ENCODE assay signal across 15 cellular contexts in genomic region chr4:137283737-137284136, GRCh38.
DNase-seq lines count a peak whose midpoint lies in the region; ATAC-seq and TF ChIP-seq lines count a peak whose summit lies in the region.
"Had no signal": no experiment of that assay in that cellular context is flagged by ENCODE, and none has a peak within 500 bp of the region (broad histone marks: within the 10 kb centered on the region; RNA-seq: fewer than 3 reads in every experiment).

No MANE protein-coding gene starts in this region.

- no peak overlapping the region for H2AFZ ChIP-seq in fibroblast of lung (ENCODE audit: low read length)

- no peak for ATAC-seq in heart right ventricle
- ATAC-seq in Right ventricle myocardium inferior = no peak
- ATAC-seq in upper lobe of right lung = no peak
- no peak for ATAC-seq in HG02870 (IDR thresholded peaks at IDR 0.05; ENCODE audit: unreplicated experiment)
- ATAC-seq in CD8-positive, alpha-beta T cell = no peak
- ATAC-seq in naive thymus-derived CD4-positive, alpha-beta T cell = no peak
- ATAC-seq: activated CD8-positive, alpha-beta memory T cell treated with anti-CD3 and anti-CD28 coated beads, Interleukin-2, amount 10 ng/mL, durations not matched to agents 7 days and 5 days had no signal

- no peak overlapping the region for H3K27ac Mint-ChIP-seq in CD8-positive, alpha-beta T cell
- no peak overlapping the region for H3K27ac Mint-ChIP-seq in naive thymus-derived CD4-positive, alpha-beta T cell
- H3K27ac Mint-ChIP-seq: activated CD8-positive, alpha-beta memory T cell treated with anti-CD3 and anti-CD28 coated beads, Interleukin-2, amount 10 ng/mL, durations not matched to agents 7 days and 5 days had no signal

- H3K36me3 Mint-ChIP-seq in CD8-positive, alpha-beta T cell = no peaks in the 10 kb centered on the region
- no peaks in the 10 kb centered on the region for H3K36me3 Mint-ChIP-seq in naive thymus-derived CD4-positive, alpha-beta T cell
- H3K36me3 Mint-ChIP-seq: activated CD8-positive, alpha-beta memory T cell treated with anti-CD3 and anti-CD28 coated beads, Interleukin-2, amount 10 ng/mL, durations not matched to agents 7 days and 5 days had no signal

- no peak overlapping the region for H3K4me3 Mint-ChIP-seq in CD8-positive, alpha-beta T cell
- no peak overlapping the region for H3K4me3 Mint-ChIP-seq in naive thymus-derived CD4-positive, alpha-beta T cell
- H3K4me3 Mint-ChIP-seq: activated CD8-positive, alpha-beta memory T cell treated with anti-CD3 and anti-CD28 coated beads, Interleukin-2, amount 10 ng/mL, durations not matched to agents 7 days and 5 days; central memory CD8-positive, alpha-beta T cell had no signal

- DNase-seq in heart right ventricle (no peak), Right ventricle myocardium inferior (ENCODE audit: missing footprints) (no peak), RWPE1 (ENCODE audit: low spot score) (peak; percentile 5), fibroblast of lung (ENCODE audit: low read depth in 2 of 2) (peak; percentile 31 to 66), upper lobe of right lung (no peak)
- no peak for DNase-seq in CD8-positive, alpha-beta T cell
- no peak for DNase-seq in naive thymus-derived CD4-positive, alpha-beta T cell
- DNase-seq: activated CD8-positive, alpha-beta memory T cell treated with anti-CD3 and anti-CD28 coated beads, Interleukin-2, amount 10 ng/mL, durations not matched to agents 7 days and 5 days; GOT3; hippocampal formation; stimulated activated CD4-positive, alpha-beta T cell treated with anti-CD3 and anti-CD28 coated beads, Interleukin-2, amount 100 ng/mL, for 48 hours had no signal

- TF ChIP-seq CTCF in heart right ventricle (IDR thresholded peaks at IDR 0.05) (peak in 7 of 9 donors; percentile 10 to 54 (median 36)), RWPE1 (conservative IDR thresholded peaks at IDR 0.05; ENCODE audit: low read depth) (peak; percentile 21; the same call in 1 of the 2 replicates), fibroblast of lung (conservative IDR thresholded peaks at IDR 0.05 in 1 of 2, IDR thresholded peaks at IDR 0.05 in 1 of 2; ENCODE audit: low read depth in 1 of 2, low read length in 2 of 2) (peak; percentile 34 to 51), upper lobe of right lung (IDR thresholded peaks at IDR 0.05) (peak; percentile 9)
- no peak for TF ChIP-seq CTCF in CD8-positive, alpha-beta T cell (IDR thresholded peaks at IDR 0.05)

- H3K9me3 ChIP-seq in heart right ventricle = no peaks in the 10 kb centered on the region
- no peaks in the 10 kb centered on the region for H3K9me3 ChIP-seq in fibroblast of lung (ENCODE audit: control insufficient read depth, insufficient read depth, low read depth, low read length)
- H3K9me3 ChIP-seq in upper lobe of right lung = no peaks in the 10 kb centered on the region
- H3K9me3 ChIP-seq in CD8-positive, alpha-beta T cell (ENCODE audit: low read length) = no peaks in the 10 kb centered on the region
- no peaks in the 10 kb centered on the region for H3K9me3 ChIP-seq in naive thymus-derived CD4-positive, alpha-beta T cell (ENCODE audit: control insufficient read depth in 2 of 3, low read length in 3 of 3)
- H3K9me3 ChIP-seq: SJSA1, thoracic aorta had no signal

- no peaks in the 10 kb centered on the region for H3K4me1 ChIP-seq in heart right ventricle
- no peaks in the 10 kb centered on the region for H3K4me1 ChIP-seq in fibroblast of lung (ENCODE audit: control insufficient read depth, extremely low read depth, insufficient read depth, low read length)
- H3K4me1 ChIP-seq in upper lobe of right lung = no peaks in the 10 kb centered on the region
- H3K4me1 ChIP-seq in CD8-positive, alpha-beta T cell (ENCODE audit: insufficient read depth, low read length) = no peaks in the 10 kb centered on the region
- no peaks in the 10 kb centered on the region for H3K4me1 ChIP-seq in naive thymus-derived CD4-positive, alpha-beta T cell (ENCODE audit: control insufficient read depth in 2 of 2, insufficient read depth in 2 of 2, low read length in 2 of 2)
- H3K4me1 ChIP-seq: SJSA1 had no signal

- H3K27ac ChIP-seq in heart right ventricle (no peak overlapping the region), RWPE1 (no peak overlapping the region), fibroblast of lung (ENCODE audit: insufficient read depth, low read length) (no peak overlapping the region), upper lobe of right lung (no peak overlapping the region)
- H3K27ac ChIP-seq in CD8-positive, alpha-beta T cell (ENCODE audit: low read depth, low read length) = no peak overlapping the region
- H3K27ac ChIP-seq in naive thymus-derived CD4-positive, alpha-beta T cell (ENCODE audit: low read depth, low read length) = no peak overlapping the region
- H3K27ac ChIP-seq: SJSA1, thoracic aorta had no signal

- no peak overlapping the region for H3K9ac ChIP-seq in fibroblast of lung (ENCODE audit: insufficient read depth, low read length)

- H3K4me3 ChIP-seq in heart right ventricle (no peak overlapping the region), fibroblast of lung (replicated peaks in 1 of 4; ENCODE audit: control extremely low read depth in 1 of 4, insufficient read depth in 1 of 4, low read depth in 3 of 4, low read length in 4 of 4) (no peak overlapping the region), upper lobe of right lung (no peak overlapping the region)
- no peak overlapping the region for H3K4me3 ChIP-seq in CD8-positive, alpha-beta T cell (ENCODE audit: low read depth, low read length)
- no peak overlapping the region for H3K4me3 ChIP-seq in naive thymus-derived CD4-positive, alpha-beta T cell (ENCODE audit: low read length)
- H3K4me3 ChIP-seq: SJSA1, thoracic aorta had no signal

- H4K20me1 ChIP-seq in fibroblast of lung (ENCODE audit: control insufficient read depth, extremely low read depth, insufficient read depth, low read length) = no peaks in the 10 kb centered on the region

- POLR2A ChIA-PET in RWPE1 (lab: Yijun Ruan, JAX; ENCODE audit: low non-redundant PET) = no interaction called here
- POLR2A ChIA-PET in CD8-positive, alpha-beta T cell (lab: Charles Lee) = no interaction called here
- POLR2A ChIA-PET in naive thymus-derived CD4-positive, alpha-beta T cell (lab: Charles Lee) = no interaction called here

- H3K36me3 ChIP-seq in heart right ventricle (no peaks in the 10 kb centered on the region), fibroblast of lung (ENCODE audit: control insufficient read depth, insufficient read depth, low read length) (no peaks in the 10 kb centered on the region), upper lobe of right lung (no peaks in the 10 kb centered on the region)
- no peaks in the 10 kb centered on the region for H3K36me3 ChIP-seq in CD8-positive, alpha-beta T cell (ENCODE audit: insufficient read depth, low read length)
- no peaks in the 10 kb centered on the region for H3K36me3 ChIP-seq in naive thymus-derived CD4-positive, alpha-beta T cell (ENCODE audit: control insufficient read depth in 2 of 3, insufficient read depth in 3 of 3, low read length in 3 of 3)
- H3K36me3 ChIP-seq: SJSA1, thoracic aorta had no signal

- H3K27me3 ChIP-seq in heart right ventricle (no peaks in the 10 kb centered on the region), fibroblast of lung (ENCODE audit: control insufficient read depth, insufficient read depth, low read length) (no peaks in the 10 kb centered on the region), upper lobe of right lung (no peaks in the 10 kb centered on the region)
- H3K27me3 ChIP-seq in CD8-positive, alpha-beta T cell (ENCODE audit: insufficient read depth, low read length) = no peaks in the 10 kb centered on the region
- H3K27me3 ChIP-seq in naive thymus-derived CD4-positive, alpha-beta T cell (ENCODE audit: control insufficient read depth in 2 of 2, insufficient read depth in 2 of 2, low read length in 2 of 2) = no peaks in the 10 kb centered on the region
- H3K27me3 ChIP-seq: SJSA1 had no signal

- CTCF ChIA-PET in RWPE1 (lab: Yijun Ruan, JAX) = no interaction called here
- CTCF ChIA-PET in CD8-positive, alpha-beta T cell (lab: Charles Lee) = no interaction called here
- CTCF ChIA-PET in naive thymus-derived CD4-positive, alpha-beta T cell (lab: Charles Lee) = no interaction called here

- no peaks in the 10 kb centered on the region for H3K27me3 Mint-ChIP-seq in CD8-positive, alpha-beta T cell (ENCODE audit: low read depth)
- H3K27me3 Mint-ChIP-seq in naive thymus-derived CD4-positive, alpha-beta T cell = no peaks in the 10 kb centered on the region
- H3K27me3 Mint-ChIP-seq: activated CD8-positive, alpha-beta memory T cell treated with anti-CD3 and anti-CD28 coated beads, Interleukin-2, amount 10 ng/mL, durations not matched to agents 7 days and 5 days; central memory CD8-positive, alpha-beta T cell had no signal

- no peaks in the 10 kb centered on the region for H3K4me1 Mint-ChIP-seq in CD8-positive, alpha-beta T cell (ENCODE audit: low read depth)
- H3K4me1 Mint-ChIP-seq in naive thymus-derived CD4-positive, alpha-beta T cell = no peaks in the 10 kb centered on the region
- H3K4me1 Mint-ChIP-seq: activated CD8-positive, alpha-beta memory T cell treated with anti-CD3 and anti-CD28 coated beads, Interleukin-2, amount 10 ng/mL, durations not matched to agents 7 days and 5 days; central memory CD8-positive, alpha-beta T cell had no signal

- no peaks in the 10 kb centered on the region for H3K79me2 ChIP-seq in fibroblast of lung (ENCODE audit: control insufficient read depth, insufficient read depth, low read length)

- H3K4me2 ChIP-seq in fibroblast of lung (ENCODE audit: extremely low read depth, insufficient read depth, low read length) = no peak overlapping the region

- H3K9me3 Mint-ChIP-seq in CD8-positive, alpha-beta T cell = peaks cover 12% of the 10 kb centered on the region
- peaks cover 0 to 11% (median 2%) of the 10 kb centered on the region in 11 donors for H3K9me3 Mint-ChIP-seq in naive thymus-derived CD4-positive, alpha-beta T cell

- intact Hi-C loops in heart right ventricle (cut with DNase I) (loop anchor here in 1 of 10 donors (10.0 kb wide), 1 partner anchor 241 kb away; no protein-coding TSS in a partner anchor), Right ventricle myocardium inferior (cut with DNase I) (loop anchor here (5.0 kb wide), 1 partner anchor 249 kb away; the partner anchor contains the start of gene PCDH18), upper lobe of right lung (cut with DNase I) (no loop called here)
- intact Hi-C loops in CD8-positive, alpha-beta T cell (cut with DNase I, micrococcal nuclease) = no loop called here
- intact Hi-C loops in naive thymus-derived CD4-positive, alpha-beta T cell (cut with micrococcal nuclease) = no loop called here

Comparison
In these comparisons a context has a peak if more than half of its experiments do, and no peak if none do; other contexts are left out.
1. DNase-seq: peak in RWPE1 (single experiment) and fibroblast of lung (2 of 2); none in heart right ventricle (0 of 2), Right ventricle myocardium inferior (single experiment), upper lobe of right lung (single experiment), CD8-positive, alpha-beta T cell (0 of 7) and naive thymus-derived CD4-positive, alpha-beta T cell (0 of 9).